Comparison of ENCODE assay signal across 27 cellular contexts in the genomic region with DNA sequence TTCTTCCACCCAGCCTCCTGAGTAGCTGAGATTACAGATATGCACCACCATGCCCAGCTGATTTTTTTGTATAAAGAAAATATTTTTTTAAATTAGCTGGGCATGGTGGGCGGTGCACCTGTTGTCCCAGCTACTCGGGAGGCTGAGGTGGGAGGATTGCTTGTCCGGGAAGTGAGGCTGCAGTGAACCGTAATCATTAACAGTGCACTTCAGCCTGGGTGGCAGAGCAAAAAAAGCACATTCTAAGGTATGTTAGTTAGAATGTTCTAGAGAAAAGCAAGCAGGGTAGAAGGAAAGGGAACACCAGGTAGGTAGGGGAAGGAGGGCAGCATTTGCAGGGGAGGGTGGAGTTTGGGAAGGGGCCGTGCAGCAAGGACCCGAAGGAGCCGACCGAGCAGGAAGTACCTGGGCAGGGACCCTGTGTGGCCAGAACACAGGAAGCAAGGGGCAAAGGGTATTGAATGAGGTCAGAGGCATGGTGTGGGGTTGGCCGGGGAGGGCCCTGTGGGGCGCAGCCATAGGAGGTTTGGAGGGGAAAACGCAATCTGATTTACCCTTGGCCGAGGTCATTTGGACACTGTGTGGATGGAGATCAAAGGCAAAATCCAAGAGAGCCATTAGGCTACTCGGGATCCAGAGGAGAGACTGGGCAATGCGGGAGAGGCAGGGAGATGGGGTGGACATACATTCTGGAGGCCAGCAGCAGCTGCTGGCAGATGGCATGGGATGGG. TPM values are rescaled to one million over a fixed set of nuclear protein-coding genes. Genes with fewer than 3 reads are reported as not detected.
DNase-seq lines count a peak whose midpoint lies in the region; ATAC-seq, FAIRE-seq and TF ChIP-seq lines count a peak whose summit lies in the region.
"Had no signal": no experiment of that assay in that cellular context is flagged by ENCODE, and none has a peak within 500 bp of the region (broad histone marks: within the 10 kb centered on the region; RNA-seq: fewer than 3 reads in every experiment).

No MANE protein-coding gene starts in this region.

- peaks cover 18% of the 10 kb centered on the region for H3K4me1 Mint-ChIP-seq in Caco-2 (ENCODE audit: low read depth, unreplicated experiment)
- peaks cover 17% of the 10 kb centered on the region for H3K4me1 Mint-ChIP-seq in nephron

- peak overlapping the region in 1 of 2 experiments; percentile 75; a peak in 2 of 4 replicates for H3K9ac ChIP-seq in K562 (ENCODE audit: insufficient read depth in 1 of 2, low read depth in 2 of 2, low read length in 2 of 2)

- no peak for FAIRE-seq in K562 (lab: Jason Lieb, UNC)
- FAIRE-seq: HTR-8/SVneo had no signal

- in situ Hi-C loops in K562 (cut with MboI): no loop called here

- no peaks in the 10 kb centered on the region for H3K9me3 ChIP-seq in Caco-2
- no peaks in the 10 kb centered on the region for H3K9me3 ChIP-seq in K562 (replicated peaks; ENCODE audit: control insufficient read depth, insufficient read depth, low read depth, low read length)
- H3K9me3 ChIP-seq: suprapubic skin had no signal

- TF ChIP-seq CTCF in Caco-2 (IDR thresholded peaks at IDR 0.05; ENCODE audit: insufficient read depth in 1 of 2, low read depth in 1 of 2, low read length in 1 of 2, severe bottlenecking in 1 of 2, unreplicated experiment in 1 of 2) (no peak), K562 (IDR thresholded peaks at IDR 0.05 in 2 of 3, conservative IDR thresholded peaks at IDR 0.05 in 1 of 3; ENCODE audit: insufficient read depth in 2 of 3, low read depth in 1 of 3, low read length in 3 of 3) (no peak), nephron (IDR thresholded peaks at IDR 0.05; ENCODE audit: unreplicated experiment in 3 of 3) (no peak)

- 80% methylated on average over 10 of the region's 14 CpGs for WGBS in K562 (ENCODE audit: insufficient coverage, low coverage, missing lambda C conversion rate)

- H3K9me1 ChIP-seq in K562 (ENCODE audit: control insufficient read depth, insufficient read depth, low read length): peaks cover 2% of the 10 kb centered on the region

- H3K27ac Mint-ChIP-seq in Caco-2 (ENCODE audit: unreplicated experiment) (peak overlapping the region; percentile 51), nephron (peak overlapping the region; percentile 13 to 76 (median 39))
- H3K27ac Mint-ChIP-seq: natural killer cell treated with Interleukin-12 subunit alpha and Interleukin-12 subunit beta and Interleukin-15 and Interleukin-18, amount 100 ng/mL, for 72 hours had no signal

- CTCF ChIA-PET in Caco-2 (lab: Charles Lee): interaction anchor here (0.6 to 0.8 kb wide), 2 partner anchors 21 to 101 kb away, joined by 3 to 4 read pairs; no protein-coding TSS in a partner anchor
- CTCF ChIA-PET in K562 (lab: Yijun Ruan, JAX; ENCODE audit: low intra/inter-chr PET ratio): no interaction called here

- no peak overlapping the region for H2AFZ ChIP-seq in K562 (ENCODE audit: low read depth, low read length)

- H3K4me3 Mint-ChIP-seq in Caco-2 (ENCODE audit: unreplicated experiment): no peak overlapping the region
- no peak overlapping the region for H3K4me3 Mint-ChIP-seq in nephron
- H3K4me3 Mint-ChIP-seq: natural killer cell treated with Interleukin-12 subunit alpha and Interleukin-12 subunit beta and Interleukin-15 and Interleukin-18, amount 100 ng/mL, for 72 hours had no signal

- H3K79me2 ChIP-seq in K562 (ENCODE audit: control insufficient read depth, insufficient read depth, low read length): peaks cover 24% of the 10 kb centered on the region

- no peaks in the 10 kb centered on the region for H4K20me1 ChIP-seq in K562 (replicated peaks; ENCODE audit: control insufficient read depth, insufficient read depth, low read length)

- DNase-seq in Caco-2: peak in 1 of 2 experiments; percentile 35
- peak; percentile 41 for DNase-seq in H7
- no peak for DNase-seq in K562 (ENCODE audit: extremely low read depth in 1 of 4, low spot score in 3 of 4)
- DNase-seq in NCI-H2196 (lab: John Stamatoyannopoulos, UW; ENCODE audit: unreplicated experiment): no peak
- no peak for DNase-seq in NCI-H2081 (lab: John Stamatoyannopoulos, UW)
- DNase-seq: activated CD4-positive, alpha-beta T cell treated with anti-CD3 and anti-CD28 coated beads, Interleukin-2, amount 50 U/mL, for 1 hour; activated effector memory CD4-positive, alpha-beta T cell treated with anti-CD3 and anti-CD28 coated beads, Interleukin-2, amount 50 U/mL, for 16 hours; head of caudate nucleus; NCI-H1092; NCI-H187 treated with DMSO at 0.1 percent for 48 hours; NCI-H226; WERI-Rb-1 had no signal

- H3K4me2 ChIP-seq in K562 (ENCODE audit: insufficient read depth, low read length): 0 out of 2 replicates have a peak overlapping the region, but pooled peaks have one; percentile 11

- BruUV-seq in Caco-2 (replicated peaks; lab: Mats Ljungman, UMichigan) (no TSS peak), K562 (replicated peaks; lab: Mats Ljungman, UMichigan) (no TSS peak)

- no peaks in the 10 kb centered on the region for H3K27me3 Mint-ChIP-seq in Caco-2 (ENCODE audit: insufficient read depth, unreplicated experiment)
- no peaks in the 10 kb centered on the region for H3K27me3 Mint-ChIP-seq in nephron (ENCODE audit: low read depth)
- H3K27me3 Mint-ChIP-seq: natural killer cell treated with Interleukin-12 subunit alpha and Interleukin-12 subunit beta and Interleukin-15 and Interleukin-18, amount 100 ng/mL, for 72 hours had no signal

- no peak overlapping the region for H3K4me3 ChIP-seq in Caco-2 (ENCODE audit: low read depth, low read length)
- no peak overlapping the region for H3K4me3 ChIP-seq in H7 (ENCODE audit: insufficient read depth, low read depth, low read length)
- no peak overlapping the region for H3K4me3 ChIP-seq in K562
- H3K4me3 ChIP-seq: cardiac muscle cell, SK-N-MC, suprapubic skin had no signal

- POLR2A ChIA-PET in Caco-2 (lab: Charles Lee): interaction anchor here (0.6 kb wide), 1 partner anchor 45 kb away, joined by 3 read pairs; no protein-coding TSS in a partner anchor
- POLR2A ChIA-PET in K562 (lab: Yijun Ruan, JAX): interaction anchor here (0.6 to 0.7 kb wide), 3 partner anchors 18 to 110 kb away, joined by 3 read pairs; no protein-coding TSS in a partner anchor

- H3K27ac ChIP-seq in K562 (ENCODE audit: extremely low read depth, low read depth, low read length): no peak overlapping the region
- H3K27ac ChIP-seq: C4-2B, cardiac muscle cell, RWPE1, SK-N-MC, suprapubic skin, WERI-Rb-1 had no signal

- H3K4me1 ChIP-seq in Caco-2 (peaks cover 61% of the 10 kb centered on the region), K562 (replicated peaks in 1 of 2; ENCODE audit: control insufficient read depth in 2 of 2, insufficient read depth in 2 of 2, low read length in 2 of 2) (peaks cover 45 to 78% of the 10 kb centered on the region in 2 experiments)

- H3K9me3 Mint-ChIP-seq in Caco-2 (ENCODE audit: unreplicated experiment): no peaks in the 10 kb centered on the region
- H3K9me3 Mint-ChIP-seq in nephron: no peaks in the 10 kb centered on the region
- H3K9me3 Mint-ChIP-seq: natural killer cell treated with Interleukin-12 subunit alpha and Interleukin-12 subunit beta and Interleukin-15 and Interleukin-18, amount 100 ng/mL, for 72 hours had no signal

- H3K27me3 ChIP-seq in Caco-2 (replicated peaks; ENCODE audit: control insufficient read depth, insufficient read depth, low read length) (no peaks in the 10 kb centered on the region), H7 (ENCODE audit: control insufficient read depth, insufficient read depth, low read length) (no peaks in the 10 kb centered on the region), K562 (ENCODE audit: control insufficient read depth in 2 of 2, insufficient read depth in 2 of 2, low read length in 2 of 2) (no peaks in the 10 kb centered on the region)
- H3K27me3 ChIP-seq: cardiac muscle cell, suprapubic skin had no signal

- ATAC-seq in K562 (no peak), HG03432 (IDR thresholded peaks at IDR 0.05; ENCODE audit: unreplicated experiment) (no peak), GM18505 (IDR thresholded peaks at IDR 0.05; ENCODE audit: unreplicated experiment) (no peak)
- ATAC-seq: natural killer cell treated with Interleukin-12 subunit alpha and Interleukin-12 subunit beta and Interleukin-15 and Interleukin-18, amount 100 ng/mL, for 72 hours had no signal

- intact Hi-C loops in Caco-2 (cut with micrococcal nuclease; ENCODE audit: unreplicated experiment) (no loop called here), K562 (cut with micrococcal nuclease) (no loop called here)

- no peak for TF ChIP-seq RAD21 in K562 (CRISPR knock-in tag; conservative IDR thresholded peaks at IDR 0.05 in 1 of 2, IDR thresholded peaks at IDR 0.05 in 1 of 2)

- TF ChIP-seq EP300 in K562 (IDR thresholded peaks at IDR 0.05; ENCODE audit: low read length): no peak

- no peak for TF ChIP-seq POLR2A in K562 (conservative IDR thresholded peaks at IDR 0.05)
- TF ChIP-seq POLR2A in GM18505 (IDR thresholded peaks at IDR 0.05; ENCODE audit: borderline replicate concordance, extremely low read depth, insufficient read depth, insufficient read length): no peak

- H3K36me3 Mint-ChIP-seq in Caco-2 (ENCODE audit: insufficient read depth, unreplicated experiment): no peaks in the 10 kb centered on the region
- no peaks in the 10 kb centered on the region for H3K36me3 Mint-ChIP-seq in nephron (ENCODE audit: low read depth)
- H3K36me3 Mint-ChIP-seq: natural killer cell treated with Interleukin-12 subunit alpha and Interleukin-12 subunit beta and Interleukin-15 and Interleukin-18, amount 100 ng/mL, for 72 hours had no signal

- no peaks in the 10 kb centered on the region for H3K36me3 ChIP-seq in Caco-2 (ENCODE audit: control insufficient read depth, insufficient read depth, low read length)
- H3K36me3 ChIP-seq in H7 (replicated peaks; ENCODE audit: control insufficient read depth, insufficient read depth, low read length): no peaks in the 10 kb centered on the region
- H3K36me3 ChIP-seq in K562 (ENCODE audit: control insufficient read depth, insufficient read depth, low read length): no peaks in the 10 kb centered on the region
- H3K36me3 ChIP-seq: cardiac muscle cell, suprapubic skin, WERI-Rb-1 had no signal

RNA-seq across cellular contexts. Expression of a gene that starts 2.3 kb away (rescaled TPM):
- total RNA-seq in Caco-2 (2022) (not detected in 2 replicates), K562 (2014; rRNA removed) (16.8 and 17.3 TPM in 2 replicates), K562 (2014; rRNA removed; fragmentation: Illumina TruSeq; extraction: Trizol) (7.1 and 7.5 TPM in 2 replicates), K562 (2015; rRNA removed; fragmentation: Illumina TruSeq; extraction: Trizol) (4.0 and 5.8 TPM in 2 replicates), K562 (2021) (16.4 and 18.9 TPM in 2 replicates)
- total RNA-seq in H7 (2014; rRNA removed; shearing (Covaris generic)): not detected in 2 replicates
- 66.4 and 86.5 TPM in 2 replicates for total RNA-seq in K562 (2011; cell fraction: chromatin; rRNA removed; ENCODE audit: low replicate concordance)
- total RNA-seq in K562 (2011; cell fraction: nucleolus; rRNA removed): 51.9 and 66.7 TPM in 2 replicates
- 36.2 and 47.7 TPM in 2 replicates for total RNA-seq in K562 (2011; cell fraction: nucleoplasm; rRNA removed)
- polyA plus RNA-seq in K562 (2011; rRNA removed) (15.9 and 16.2 TPM in 2 replicates), K562 (2014; fragmentation: Illumina TruSeq; extraction: Trizol) (14.3 and 20.0 TPM in 2 replicates), K562 (2014; fragmentation: Nextera tagmentation; extraction: Ambion mirVana) (1 to 10 TPM; 4.1 to 7.7 TPM), K562 (2014; rRNA removed) (16.4 and 19.9 TPM in 2 replicates)
- 11.8 and 31.5 TPM in 2 replicates for polyA plus RNA-seq in K562 (2011; cell fraction: cytosol; rRNA removed)
- polyA plus RNA-seq in K562 (2011; cell fraction: nucleus; rRNA removed): 30.9 and 68.9 TPM in 2 replicates
- 4.7 and 6.4 TPM in 2 replicates for polyA plus RNA-seq in K562 (2012)
- 2.7 and 10.0 TPM in 2 replicates for polyA minus RNA-seq in K562 (2011; rRNA and poly(A)+ RNA removed)
- 6.5 and 11.1 TPM in 2 replicates for polyA minus RNA-seq in K562 (2011; cell fraction: cytosol; rRNA and poly(A)+ RNA removed)
- 5.6 and 11.8 TPM in 2 replicates for polyA minus RNA-seq in K562 (2011; cell fraction: nucleus; rRNA and poly(A)+ RNA removed)
- total RNA-seq: cardiac muscle cell; dermis microvascular lymphatic vessel endothelial cell; left colon; mesenteric fat pad; natural killer cell treated with Interleukin-12 subunit alpha and Interleukin-12 subunit beta and Interleukin-15 and Interleukin-18, amount 100 ng/mL, for 72 hours; posterior vena cava had no signal
- polyA plus RNA-seq: AG04450, cardiac muscle cell had no signal

RNA-seq across cellular contexts. Expression of a gene that starts 17.9 kb away (rescaled TPM):
- not detected in 2 replicates for total RNA-seq in Caco-2 (2022)
- total RNA-seq in H7 (2014; rRNA removed; shearing (Covaris generic)): 0.67 and 3.3 TPM in 2 replicates
- 23.0 and 64.6 TPM in 2 replicates for total RNA-seq in K562 (2011; cell fraction: chromatin; rRNA removed; ENCODE audit: low replicate concordance)
- total RNA-seq in K562 (2011; cell fraction: nucleolus; rRNA removed): 33.3 and 43.0 TPM in 2 replicates
- 24.9 and 26.8 TPM in 2 replicates for total RNA-seq in K562 (2011; cell fraction: nucleoplasm; rRNA removed)
- total RNA-seq in K562 (2014; rRNA removed): 4.8 TPM in 2 replicates
- total RNA-seq in K562 (2014; rRNA removed; fragmentation: Illumina TruSeq; extraction: Trizol): 1.0 and 1.3 TPM in 2 replicates
- 1.3 TPM in 2 replicates for total RNA-seq in K562 (2015; rRNA removed; fragmentation: Illumina TruSeq; extraction: Trizol)
- 8.3 and 10.3 TPM in 2 replicates for total RNA-seq in K562 (2021)
- 3.5 and 6.1 TPM in 2 replicates for polyA plus RNA-seq in K562 (2011; rRNA removed)
- polyA plus RNA-seq in K562 (2011; cell fraction: cytosol; rRNA removed): 1.9 and 10.1 TPM in 2 replicates
- 15.8 and 47.9 TPM in 2 replicates for polyA plus RNA-seq in K562 (2011; cell fraction: nucleus; rRNA removed)
- 7.4 and 8.2 TPM in 2 replicates for polyA plus RNA-seq in K562 (2012)
- 2.8 and 5.7 TPM in 2 replicates for polyA plus RNA-seq in K562 (2014; fragmentation: Illumina TruSeq; extraction: Trizol)
- under 1 TPM; 0.13 to 0.21 TPM for polyA plus RNA-seq in K562 (2014; fragmentation: Nextera tagmentation; extraction: Ambion mirVana)
- polyA plus RNA-seq in K562 (2014; rRNA removed): 4.1 and 10.9 TPM in 2 replicates
- polyA minus RNA-seq in K562 (2011; rRNA and poly(A)+ RNA removed): 2.4 and 2.5 TPM in 2 replicates
- 2.2 and 4.6 TPM in 2 replicates for polyA minus RNA-seq in K562 (2011; cell fraction: cytosol; rRNA and poly(A)+ RNA removed)
- polyA minus RNA-seq in K562 (2011; cell fraction: nucleus; rRNA and poly(A)+ RNA removed): 9.6 and 12.8 TPM in 2 replicates
- polyA plus RNA-seq: AG04450 had no signal

RNA-seq across cellular contexts. Expression of a gene that starts 19.9 kb away (rescaled TPM):
- total RNA-seq in Caco-2 (2022) (77.7 and 84.7 TPM in 2 replicates), K562 (2014; rRNA removed) (183 and 200 TPM in 2 replicates), K562 (2014; rRNA removed; fragmentation: Illumina TruSeq; extraction: Trizol) (30.2 and 33.0 TPM in 2 replicates), K562 (2015; rRNA removed; fragmentation: Illumina TruSeq; extraction: Trizol) (64.8 and 66.9 TPM in 2 replicates), K562 (2021) (304 and 351 TPM in 2 replicates)
- total RNA-seq in H7 (2014; rRNA removed; shearing (Covaris generic)): 77.1 and 82.2 TPM in 2 replicates
- 470 and 1,385 TPM in 2 replicates for total RNA-seq in K562 (2011; cell fraction: chromatin; rRNA removed; ENCODE audit: low replicate concordance)
- total RNA-seq in K562 (2011; cell fraction: nucleolus; rRNA removed): 924 and 982 TPM in 2 replicates
- total RNA-seq in K562 (2011; cell fraction: nucleoplasm; rRNA removed): 574 and 584 TPM in 2 replicates
- polyA plus RNA-seq in K562 (2011; rRNA removed) (66.9 and 116 TPM in 2 replicates), K562 (2014; fragmentation: Illumina TruSeq; extraction: Trizol) (36.6 and 87.5 TPM in 2 replicates), K562 (2014; fragmentation: Nextera tagmentation; extraction: Ambion mirVana) (1 to 10 TPM; 4.1 to 8.2 TPM), K562 (2014; rRNA removed) (201 and 246 TPM in 2 replicates)
- polyA plus RNA-seq in K562 (2011; cell fraction: cytosol; rRNA removed): 66.0 and 200 TPM in 2 replicates
- 537 and 1,067 TPM in 2 replicates for polyA plus RNA-seq in K562 (2011; cell fraction: nucleus; rRNA removed)
- 156 and 191 TPM in 2 replicates for polyA plus RNA-seq in K562 (2012)
- 21.1 and 34.2 TPM in 2 replicates for polyA minus RNA-seq in K562 (2011; rRNA and poly(A)+ RNA removed)
- 97.7 and 104 TPM in 2 replicates for polyA minus RNA-seq in K562 (2011; cell fraction: cytosol; rRNA and poly(A)+ RNA removed)
- polyA minus RNA-seq in K562 (2011; cell fraction: nucleus; rRNA and poly(A)+ RNA removed): 176 and 224 TPM in 2 replicates

RNA-seq across cellular contexts. Expression of a gene that starts 19.9 kb away (rescaled TPM):
- total RNA-seq in Caco-2 (2022) (169 and 193 TPM in 2 replicates), K562 (2014; rRNA removed) (87.8 and 120 TPM in 2 replicates), K562 (2014; rRNA removed; fragmentation: Illumina TruSeq; extraction: Trizol) (29.7 and 44.9 TPM in 2 replicates), K562 (2015; rRNA removed; fragmentation: Illumina TruSeq; extraction: Trizol) (68.0 and 68.2 TPM in 2 replicates), K562 (2021) (173 and 185 TPM in 2 replicates)
- total RNA-seq in H7 (2014; rRNA removed; shearing (Covaris generic)): 24.4 and 24.5 TPM in 2 replicates
- total RNA-seq in K562 (2011; cell fraction: chromatin; rRNA removed; ENCODE audit: low replicate concordance): 68.6 and 254 TPM in 2 replicates
- 327 and 339 TPM in 2 replicates for total RNA-seq in K562 (2011; cell fraction: nucleolus; rRNA removed)
- total RNA-seq in K562 (2011; cell fraction: nucleoplasm; rRNA removed): 222 and 253 TPM in 2 replicates
- polyA plus RNA-seq in K562 (2011; rRNA removed) (159 and 208 TPM in 2 replicates), K562 (2014; fragmentation: Illumina TruSeq; extraction: Trizol) (167 and 172 TPM in 2 replicates), K562 (2014; fragmentation: Nextera tagmentation; extraction: Ambion mirVana) (1 to 10 TPM; 1.4 to 7.6 TPM), K562 (2014; rRNA removed) (140 and 156 TPM in 2 replicates)
- 393 and 921 TPM in 2 replicates for polyA plus RNA-seq in K562 (2011; cell fraction: cytosol; rRNA removed)
- polyA plus RNA-seq in K562 (2011; cell fraction: nucleus; rRNA removed): 163 and 222 TPM in 2 replicates
- 104 and 149 TPM in 2 replicates for polyA plus RNA-seq in K562 (2012)
- polyA minus RNA-seq in K562 (2011; rRNA and poly(A)+ RNA removed): 64.8 and 150 TPM in 2 replicates
- polyA minus RNA-seq in K562 (2011; cell fraction: cytosol; rRNA and poly(A)+ RNA removed): 129 and 147 TPM in 2 replicates
- polyA minus RNA-seq in K562 (2011; cell fraction: nucleus; rRNA and poly(A)+ RNA removed): 33.9 and 38.4 TPM in 2 replicates

RNA-seq across cellular contexts. Expression of a gene that starts 38.4 kb away (rescaled TPM):
- total RNA-seq in Caco-2 (2022) (171 and 190 TPM in 2 replicates), K562 (2014; rRNA removed) (195 and 231 TPM in 2 replicates), K562 (2014; rRNA removed; fragmentation: Illumina TruSeq; extraction: Trizol) (45.0 and 59.5 TPM in 2 replicates), K562 (2015; rRNA removed; fragmentation: Illumina TruSeq; extraction: Trizol) (97.7 and 98.0 TPM in 2 replicates), K562 (2021) (198 TPM in 2 replicates)
- total RNA-seq in H7 (2014; rRNA removed; shearing (Covaris generic)): 48.4 and 56.5 TPM in 2 replicates
- 24.3 and 89.6 TPM in 2 replicates for total RNA-seq in K562 (2011; cell fraction: chromatin; rRNA removed; ENCODE audit: low replicate concordance)
- total RNA-seq in K562 (2011; cell fraction: nucleolus; rRNA removed): 88.4 and 100 TPM in 2 replicates
- 53.4 and 62.0 TPM in 2 replicates for total RNA-seq in K562 (2011; cell fraction: nucleoplasm; rRNA removed)
- polyA plus RNA-seq in K562 (2011; rRNA removed) (123 and 130 TPM in 2 replicates), K562 (2014; fragmentation: Illumina TruSeq; extraction: Trizol) (103 and 216 TPM in 2 replicates), K562 (2014; fragmentation: Nextera tagmentation; extraction: Ambion mirVana) (10 to 100 TPM in 1 of 2 experiments, 1 to 10 TPM in 1; 8.4 to 29.9 TPM), K562 (2014; rRNA removed) (192 and 280 TPM in 2 replicates)
- polyA plus RNA-seq in K562 (2011; cell fraction: cytosol; rRNA removed): 232 and 546 TPM in 2 replicates
- 82.4 and 119 TPM in 2 replicates for polyA plus RNA-seq in K562 (2011; cell fraction: nucleus; rRNA removed)
- polyA plus RNA-seq in K562 (2012): 204 and 231 TPM in 2 replicates
- 86.2 and 149 TPM in 2 replicates for polyA minus RNA-seq in K562 (2011; rRNA and poly(A)+ RNA removed)
- 121 and 135 TPM in 2 replicates for polyA minus RNA-seq in K562 (2011; cell fraction: cytosol; rRNA and poly(A)+ RNA removed)
- 32.2 and 35.5 TPM in 2 replicates for polyA minus RNA-seq in K562 (2011; cell fraction: nucleus; rRNA and poly(A)+ RNA removed)
